ENCODE assay signal across 8 cellular contexts in the genomic region with DNA sequence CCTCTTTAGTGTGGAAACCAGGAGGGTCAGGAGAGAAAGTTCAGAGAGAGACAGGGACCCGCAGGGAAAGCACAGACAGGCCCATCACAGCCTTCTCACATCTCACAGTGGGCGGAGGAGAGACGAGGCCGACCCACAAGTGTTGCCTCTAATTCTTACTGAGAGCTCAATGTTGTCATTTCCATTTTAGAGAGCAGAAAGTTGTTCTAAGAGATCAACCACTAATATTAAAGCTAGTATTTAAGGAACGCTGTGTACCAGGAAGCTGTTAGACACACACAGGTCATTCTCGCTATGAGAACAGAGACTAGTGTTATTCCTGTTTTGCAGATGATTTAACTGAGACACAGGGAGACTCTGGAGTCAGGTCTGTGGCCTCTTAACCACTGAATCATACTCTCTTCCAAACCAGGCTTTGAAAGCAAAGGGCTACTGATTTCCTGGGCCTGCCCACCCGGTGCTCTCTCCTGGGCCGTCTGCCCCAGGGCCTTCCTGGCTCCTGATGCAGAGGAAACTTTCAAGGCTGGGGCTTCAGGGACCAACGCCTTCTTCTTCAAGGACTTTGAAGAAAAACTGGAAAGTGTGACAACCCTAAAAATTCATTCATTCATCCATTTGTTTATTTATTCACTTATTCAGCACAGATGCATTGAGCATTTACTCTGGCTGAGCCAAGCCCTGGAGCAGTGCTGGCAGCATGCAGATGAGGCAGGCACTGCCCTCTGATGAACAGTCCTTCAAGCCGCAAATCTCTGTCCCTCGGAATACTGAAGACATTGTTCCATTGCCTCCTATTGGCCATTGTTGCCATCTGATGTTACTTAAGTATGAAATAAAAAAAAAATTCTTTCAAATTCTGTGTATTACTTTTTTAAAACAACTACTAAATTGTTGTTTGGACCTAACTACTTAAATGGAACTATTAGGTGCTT. TPM values are rescaled to one million over a fixed set of nuclear protein-coding genes. Genes with fewer than 3 reads are reported as not detected.
DNase-seq lines count a peak whose midpoint lies in the region; ATAC-seq lines count a peak whose summit lies in the region.

No MANE protein-coding gene starts in this region.

- DNase-seq in G401 (ENCODE audit: low spot score), result peak; percentile 25
- DNase-seq in astrocyte of the hippocampus (ENCODE audit: low read depth, low spot score), result peak; percentile 32
- no peak for DNase-seq in left ventricle myocardium superior
- no peak for DNase-seq in sciatic nerve (ENCODE audit: low spot score)
- DNase-seq in NCI-H1694 (lab: John Stamatoyannopoulos, UW), result no peak
- DNase-seq in SIG-M5 (lab: John Stamatoyannopoulos, UW), result no peak
- no peak for DNase-seq in DMS79 (lab: John Stamatoyannopoulos, UW)
- no peak for DNase-seq in stimulated activated naive CD4-positive, alpha-beta T cell treated with Interleukin-2 at 50 U/mL for 16 hours (lab: John Stamatoyannopoulos, UW)

- intact Hi-C loops in left ventricle myocardium superior (cut with micrococcal nuclease), result no loop called here
- intact Hi-C loops in sciatic nerve (cut with DNase I), result loop anchor here (10.0 kb wide), 1 partner anchor 79 kb away; no protein-coding TSS in a partner anchor

- ATAC-seq in left ventricle myocardium superior (peak; percentile 60), sciatic nerve (peak; percentile 87)

- in situ Hi-C loops in G401 (cut with HindIII; ENCODE audit: low sequenced_read_pairs), result no loop called here

RNA-seq across cellular contexts. Expression of a gene that starts 37.2 kb away (rescaled TPM):
- total RNA-seq in G401 (2014; rRNA removed; shearing (Covaris generic)), result 11.1 and 14.2 TPM in 2 replicates
- total RNA-seq in left ventricle myocardium superior (15.0 TPM), sciatic nerve (62.8 TPM)

Comparison
In these comparisons a context has a peak if more than half of its experiments do, and no peak if none do; other contexts are left out.
1. DNase-seq: peak in G401 (single experiment) and astrocyte of the hippocampus (single experiment); none in left ventricle myocardium superior (single experiment), sciatic nerve (single experiment), NCI-H1694 (single experiment), SIG-M5 (single experiment), DMS79 (single experiment) and stimulated activated naive CD4-positive, alpha-beta T cell treated with Interleukin-2 at 50 U/mL for 16 hours (single experiment).